In genomic region chr2:33197198-33197938, GRCh38 we compare ENCODE assay signal across 1 cellular context.
TF ChIP-seq lines count a peak whose summit lies in the region.

No MANE protein-coding gene starts in this region.

TF ChIP-seq in HepG2, 621 proteins besides CTCF, POLR2A, EP300 and RAD21 (continued from another document):
- TF ChIP-seq RNF219 (CRISPR knock-in tag; IDR thresholded peaks at IDR 0.05), result no peak
- TF ChIP-seq JARID2 (CRISPR knock-in tag; IDR thresholded peaks at IDR 0.05; ENCODE audit: insufficient replicate concordance), result no peak
- TF ChIP-seq ZNF160 (CRISPR knock-in tag; IDR thresholded peaks at IDR 0.05), result no peak
- TF ChIP-seq, protein P1, sequence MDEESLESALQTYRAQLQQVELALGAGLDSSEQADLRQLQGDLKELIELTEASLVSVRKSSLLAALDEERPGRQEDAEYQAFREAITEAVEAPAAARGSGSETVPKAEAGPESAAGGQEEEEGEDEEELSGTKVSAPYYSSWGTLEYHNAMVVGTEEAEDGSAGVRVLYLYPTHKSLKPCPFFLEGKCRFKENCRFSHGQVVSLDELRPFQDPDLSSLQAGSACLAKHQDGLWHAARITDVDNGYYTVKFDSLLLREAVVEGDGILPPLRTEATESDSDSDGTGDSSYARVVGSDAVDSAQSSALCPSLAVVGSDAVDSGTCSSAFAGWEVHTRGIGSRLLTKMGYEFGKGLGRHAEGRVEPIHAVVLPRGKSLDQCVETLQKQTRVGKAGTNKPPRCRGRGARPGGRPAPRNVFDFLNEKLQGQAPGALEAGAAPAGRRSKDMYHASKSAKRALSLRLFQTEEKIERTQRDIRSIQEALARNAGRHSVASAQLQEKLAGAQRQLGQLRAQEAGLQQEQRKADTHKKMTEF (CRISPR knock-in tag; IDR thresholded peaks at IDR 0.05), result peak; percentile 75
- peak; percentile 83 for TF ChIP-seq CEBPG (CRISPR knock-in tag; IDR thresholded peaks at IDR 0.05)
- TF ChIP-seq ZNF282 (IDR thresholded peaks at IDR 0.05; ENCODE audit: partially characterized antibody), result no peak
- TF ChIP-seq ZNF230 (CRISPR knock-in tag; IDR thresholded peaks at IDR 0.05), result no peak
- TF ChIP-seq ZNF552 (CRISPR knock-in tag; IDR thresholded peaks at IDR 0.05; ENCODE audit: borderline replicate concordance), result no peak
- 0 out of 2 replicates have a peak, but pooled peaks have one; percentile 65 for TF ChIP-seq ZNF878 (CRISPR knock-in tag; IDR thresholded peaks at IDR 0.05)
- no peak for TF ChIP-seq ZNF672 (CRISPR knock-in tag; IDR thresholded peaks at IDR 0.05)
- no peak for TF ChIP-seq ZNF629 (CRISPR knock-in tag; conservative IDR thresholded peaks at IDR 0.05)
- TF ChIP-seq ZNF503 (CRISPR knock-in tag; IDR thresholded peaks at IDR 0.05), result no peak; the same call in 1 of the 2 replicates
- TF ChIP-seq ZFYVE20 (CRISPR knock-in tag; IDR thresholded peaks at IDR 0.05; ENCODE audit: borderline replicate concordance, low read depth), result no peak
- no peak for TF ChIP-seq KLF9 (CRISPR knock-in tag; IDR thresholded peaks at IDR 0.05; ENCODE audit: low read depth)
- no peak for TF ChIP-seq ZNF530 (CRISPR knock-in tag; IDR thresholded peaks at IDR 0.05; ENCODE audit: low read depth)
